ENCODE assay signal across 11 cellular contexts in genomic region chr12:99390707-99391106, GRCh38.
DNase-seq lines count a peak whose midpoint lies in the region; ATAC-seq and TF ChIP-seq lines count a peak whose summit lies in the region.
"Had no signal": no experiment of that assay in that cellular context is flagged by ENCODE, and none has a peak within 500 bp of the region (broad histone marks: within the 10 kb centered on the region; RNA-seq: fewer than 3 reads in every experiment).

No MANE protein-coding gene starts in this region.

- no peaks in the 10 kb centered on the region for H4K20me1 ChIP-seq in hepatocyte (ENCODE audit: insufficient read depth, poor library complexity, severe bottlenecking)

- H3K4me1 ChIP-seq in hepatocyte (ENCODE audit: insufficient read depth): no peaks in the 10 kb centered on the region
- H3K4me1 ChIP-seq: right atrium auricular region had no signal

- H2AFZ ChIP-seq in hepatocyte: no peak overlapping the region

- H3K4me3 ChIP-seq in AG10803 (ENCODE audit: low read length): no peak overlapping the region
- H3K4me3 ChIP-seq in hepatocyte: no peak overlapping the region
- H3K4me3 ChIP-seq: right atrium auricular region had no signal

- no peaks in the 10 kb centered on the region for H3K79me2 ChIP-seq in hepatocyte

- WGBS in hepatocyte (ENCODE audit: low lambda C conversion rate, missing lambda C conversion rate): 86% methylated on average over 7 of the region's 7 CpGs

- H3K9me3 ChIP-seq in hepatocyte (ENCODE audit: low read depth): no peaks in the 10 kb centered on the region
- H3K9me3 ChIP-seq: right atrium auricular region had no signal

- TF ChIP-seq CTCF in AG10803 (conservative IDR thresholded peaks at IDR 0.05; ENCODE audit: low read length): peak; percentile 40
- TF ChIP-seq CTCF in GM13976 (IDR thresholded peaks at IDR 0.05; ENCODE audit: borderline replicate concordance, control extremely low read depth, extremely low read depth, insufficient read depth, missing control alignments): peak; percentile 48
- no peak for TF ChIP-seq CTCF in hepatocyte (IDR thresholded peaks at IDR 0.05; ENCODE audit: poor library complexity)

- H3K36me3 ChIP-seq in hepatocyte (replicated peaks; ENCODE audit: insufficient read depth, low read depth): no peaks in the 10 kb centered on the region
- H3K36me3 ChIP-seq: right atrium auricular region had no signal

- no peaks in the 10 kb centered on the region for H3K27me3 ChIP-seq in hepatocyte
- H3K27me3 ChIP-seq: right atrium auricular region had no signal

- no peak for DNase-seq in AG10803 (ENCODE audit: low read depth)
- DNase-seq in GM13976 (ENCODE audit: low spot score): no peak
- DNase-seq in OCI-M1 (lab: John Stamatoyannopoulos, UW): peak; percentile 28
- peak; percentile 38 for DNase-seq in iPS DF 4.7 (ENCODE audit: extremely low read depth, low spot score)
- no peak for DNase-seq in NCI-H1436 (lab: John Stamatoyannopoulos, UW)
- DNase-seq in activated effector memory CD4-positive, alpha-beta T cell treated with Interleukin-2 at 50 U/mL for 16 hours: no peak
- DNase-seq in hepatocyte (ENCODE audit: low spot score): no peak
- DNase-seq: activated CD4-positive, alpha-beta T cell treated with anti-CD3 and anti-CD28 coated beads, Interleukin-2, amount 10 ng/mL, durations not matched to agents 24 days and 14 days; NCI-H1694 had no signal

- ATAC-seq in GM18861 (IDR thresholded peaks at IDR 0.05; ENCODE audit: unreplicated experiment): no peak

- in situ Hi-C loops in GM13976 (cut with MboI; ENCODE audit: low sequenced_read_pairs, unreplicated experiment): loop anchor here (25.0 kb wide), 1 partner anchor 353 kb away; no protein-coding TSS in a partner anchor

- no peak overlapping the region for H3K27ac ChIP-seq in hepatocyte
- H3K27ac ChIP-seq: right atrium auricular region had no signal

- H3K9me2 ChIP-seq in hepatocyte (replicated peaks; ENCODE audit: insufficient read depth): no peaks in the 10 kb centered on the region

- H3K4me2 ChIP-seq in hepatocyte: no peak overlapping the region

Comparison
In these comparisons a context has a peak if more than half of its experiments do, and no peak if none do; other contexts are left out.
1. DNase-seq: peak in OCI-M1 (single experiment) and iPS DF 4.7 (single experiment); none in AG10803 (single experiment), GM13976 (single experiment), NCI-H1436 (single experiment), activated effector memory CD4-positive, alpha-beta T cell treated with Interleukin-2 at 50 U/mL for 16 hours (single experiment) and hepatocyte (single experiment).